Comparison of ENCODE assay signal across 8 cellular contexts in the genomic region with DNA sequence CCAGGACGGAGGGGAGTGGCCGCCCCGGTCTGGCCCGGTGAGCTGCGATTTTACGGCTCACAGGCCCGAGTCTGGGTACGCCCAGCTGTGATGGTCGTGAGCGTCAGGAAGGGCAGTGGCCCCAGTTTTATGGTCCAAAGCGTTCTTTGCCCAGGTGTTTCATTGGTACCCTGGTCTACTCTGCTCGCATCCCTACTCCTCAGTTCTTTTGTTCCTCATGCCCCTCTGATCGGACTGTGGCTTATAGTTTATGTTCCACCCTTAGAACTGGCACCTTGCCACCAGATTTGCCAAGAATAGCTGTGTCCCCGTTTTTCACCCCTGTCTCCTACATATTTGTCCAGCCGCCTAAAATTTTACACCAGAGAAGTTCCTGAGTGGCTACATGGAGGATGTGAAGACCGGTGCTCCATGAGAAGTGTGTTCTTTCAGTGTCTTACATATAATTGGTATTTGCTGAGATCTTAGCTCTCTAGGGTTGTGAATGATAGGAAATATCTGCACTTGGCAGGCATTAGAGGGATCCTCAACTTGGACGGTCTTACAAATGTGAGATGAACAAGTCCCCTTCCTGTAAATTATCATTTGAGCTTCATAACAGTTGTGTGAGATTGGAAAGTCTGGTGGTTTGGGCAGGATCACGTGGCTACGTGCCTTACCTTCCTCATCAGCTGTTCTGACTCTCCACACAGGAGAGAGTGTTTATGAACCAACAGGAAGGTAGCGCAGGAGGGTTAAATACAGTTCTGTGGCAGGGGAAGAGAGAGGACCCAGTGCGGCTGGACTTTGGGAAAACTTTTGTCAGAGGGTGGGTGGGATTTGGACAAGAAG. TPM values are rescaled to one million over a fixed set of nuclear protein-coding genes. Genes with fewer than 3 reads are reported as not detected.
DNase-seq lines count a peak whose midpoint lies in the region; ATAC-seq, FAIRE-seq and TF ChIP-seq lines count a peak whose summit lies in the region.

No MANE protein-coding gene starts in this region.

- DNase-seq in GM12892 (ENCODE audit: insufficient read length), result no peak
- peak in 1 of 61 donors; percentile 16 for DNase-seq in caudate nucleus (lab: John Stamatoyannopoulos, UW)
- peak; percentile 51 for DNase-seq in mesenchymal stem cell
- DNase-seq in posterior vena cava (ENCODE audit: low spot score), result no peak
- no peak for DNase-seq in NCI-H1694 treated with DMSO at 0.1 percent for 48 hours (lab: John Stamatoyannopoulos, UW)
- DNase-seq in NCI-H2081 (lab: John Stamatoyannopoulos, UW), result no peak

- H2BK120ac ChIP-seq in mesenchymal stem cell (ENCODE audit: low read depth, low read length), result no peak overlapping the region

- peak overlapping the region; percentile 54 to 58 for H3K4ac ChIP-seq in mesenchymal stem cell (ENCODE audit: low read depth in 1 of 2, low read length in 2 of 2)

- H3K27ac ChIP-seq in caudate nucleus (ENCODE audit: low read depth, low read length), result peak overlapping the region; percentile 77
- peak overlapping the region; percentile 55 for H3K27ac ChIP-seq in mesenchymal stem cell (ENCODE audit: low read length, poor library complexity, severe bottlenecking)

- peak overlapping the region in 1 of 2 experiments; percentile 67 for H3K23ac ChIP-seq in mesenchymal stem cell (ENCODE audit: low read length in 2 of 2)

- H3K4me3 ChIP-seq in Loucy (ENCODE audit: low read length, poor library complexity, severe bottlenecking) (peak overlapping the region; percentile 92), mesenchymal stem cell (ENCODE audit: insufficient read depth in 1 of 2, low read depth in 1 of 2, low read length in 2 of 2) (peak overlapping the region; percentile 66 to 96)

- H3K9me3 ChIP-seq in Loucy (ENCODE audit: insufficient read depth, low read depth, low read length), result no peaks in the 10 kb centered on the region
- no peaks in the 10 kb centered on the region for H3K9me3 ChIP-seq in mesenchymal stem cell (ENCODE audit: control insufficient read depth, low read length)

- peak; percentile 91 for FAIRE-seq in GM12892 (lab: Jason Lieb, UNC)

- H3K27me3 ChIP-seq in Loucy (ENCODE audit: insufficient read depth, low read length, poor library complexity, severe bottlenecking), result no peaks in the 10 kb centered on the region
- no peaks in the 10 kb centered on the region for H3K27me3 ChIP-seq in mesenchymal stem cell (ENCODE audit: control insufficient read depth in 1 of 2, insufficient read depth in 1 of 2, low read length in 2 of 2)

- no peaks in the 10 kb centered on the region for H3K36me3 ChIP-seq in Loucy (ENCODE audit: insufficient read depth, low read length)
- H3K36me3 ChIP-seq in mesenchymal stem cell (ENCODE audit: control insufficient read depth in 1 of 2, insufficient read depth in 2 of 2, low read depth in 1 of 2, low read length in 2 of 2), result no peaks in the 10 kb centered on the region

- peaks cover 11% of the 10 kb centered on the region for H3K79me1 ChIP-seq in mesenchymal stem cell (replicated peaks; ENCODE audit: low read length, poor library complexity, severe bottlenecking)

- H3K4me2 ChIP-seq in Loucy (ENCODE audit: low read depth, low read length, poor library complexity, severe bottlenecking), result peak overlapping the region; percentile 92
- peak overlapping the region; percentile 86 for H3K4me2 ChIP-seq in mesenchymal stem cell (ENCODE audit: low read length, poor library complexity, severe bottlenecking)

- H2BK15ac ChIP-seq in mesenchymal stem cell (ENCODE audit: low read depth, poor library complexity, severe bottlenecking), result peak overlapping the region; percentile 70

- peak overlapping the region; percentile 69 to 93 for H3K18ac ChIP-seq in mesenchymal stem cell (ENCODE audit: low read depth in 1 of 2, low read length in 2 of 2)

- peaks cover 70% of the 10 kb centered on the region for H3K79me2 ChIP-seq in Loucy (ENCODE audit: insufficient read depth, low read length)

- 14% methylated on average over 21 of the region's 21 CpGs for WGBS in mesenchymal stem cell

- TF ChIP-seq POLR2A in GM12892 (IDR thresholded peaks at IDR 0.05; ENCODE audit: low read depth, low read length), result no peak

- H4K20me1 ChIP-seq in Loucy (ENCODE audit: insufficient read depth, low read length, poor library complexity, severe bottlenecking), result peaks cover 44% of the 10 kb centered on the region

- H3K4me1 ChIP-seq in Loucy (ENCODE audit: insufficient read depth, low read length, poor library complexity, severe bottlenecking) (peaks cover 60% of the 10 kb centered on the region), mesenchymal stem cell (ENCODE audit: control insufficient read depth, insufficient read depth, low read depth, low read length) (peaks cover 26% of the 10 kb centered on the region)

- H3K9ac ChIP-seq in Loucy (ENCODE audit: low read depth, low read length, poor library complexity, severe bottlenecking) (peak overlapping the region; percentile 81), mesenchymal stem cell (ENCODE audit: low read length) (peak overlapping the region; percentile 91)

- no peak overlapping the region for H2BK5ac ChIP-seq in mesenchymal stem cell (ENCODE audit: low read depth, low read length, poor library complexity, severe bottlenecking)

- TF ChIP-seq CTCF in Loucy (conservative IDR thresholded peaks at IDR 0.05; ENCODE audit: low read length), result no peak

- H2AFZ ChIP-seq in Loucy (ENCODE audit: low read length) (peak overlapping the region; percentile 93), mesenchymal stem cell (ENCODE audit: low read depth, low read length) (peak overlapping the region; percentile 32)

- peak overlapping the region; percentile 74 for H2AK5ac ChIP-seq in mesenchymal stem cell (ENCODE audit: low read length, severe bottlenecking)

- peak overlapping the region; percentile 59 to 64 for H2BK12ac ChIP-seq in mesenchymal stem cell (ENCODE audit: low read length in 2 of 2)

- peak overlapping the region; percentile 31 for H4K91ac ChIP-seq in mesenchymal stem cell (ENCODE audit: low read length)

- H3K14ac ChIP-seq in mesenchymal stem cell (ENCODE audit: low read length in 2 of 2), result peak overlapping the region in 1 of 2 experiments; percentile 90

- H3F3A ChIP-seq in Loucy (ENCODE audit: low read depth), result no peaks in the 10 kb centered on the region

- intact Hi-C loops in posterior vena cava (cut with DNase I), result loop anchor here in 1 of 2 donors (1.0 kb wide), 1 partner anchor 16 kb away; no protein-coding TSS in a partner anchor

- H3K9me2 ChIP-seq in Loucy (replicated peaks; ENCODE audit: low read depth, low read length), result no peaks in the 10 kb centered on the region

- no peak for ATAC-seq in GM19395 (IDR thresholded peaks at IDR 0.05; ENCODE audit: unreplicated experiment)

- peak overlapping the region; percentile 22 for H4K8ac ChIP-seq in mesenchymal stem cell (ENCODE audit: low read length)

RNA-seq across cellular contexts. Expression of gene PANX1, which starts 1.1 kb away (rescaled TPM):
- polyA plus RNA-seq in GM12892 (2012; ENCODE audit: missing spikeins), result 9.6 TPM
- polyA plus RNA-seq in mesenchymal stem cell (2013, experiment 1 of 2), result 32.0 TPM
- polyA plus RNA-seq in mesenchymal stem cell (2013, experiment 2 of 2), result 32.5 TPM
- 10 to 100 TPM; 20.2 to 45.3 TPM for total RNA-seq in posterior vena cava
